1 cellular context compared by ENCODE assay signal in the genomic region with DNA sequence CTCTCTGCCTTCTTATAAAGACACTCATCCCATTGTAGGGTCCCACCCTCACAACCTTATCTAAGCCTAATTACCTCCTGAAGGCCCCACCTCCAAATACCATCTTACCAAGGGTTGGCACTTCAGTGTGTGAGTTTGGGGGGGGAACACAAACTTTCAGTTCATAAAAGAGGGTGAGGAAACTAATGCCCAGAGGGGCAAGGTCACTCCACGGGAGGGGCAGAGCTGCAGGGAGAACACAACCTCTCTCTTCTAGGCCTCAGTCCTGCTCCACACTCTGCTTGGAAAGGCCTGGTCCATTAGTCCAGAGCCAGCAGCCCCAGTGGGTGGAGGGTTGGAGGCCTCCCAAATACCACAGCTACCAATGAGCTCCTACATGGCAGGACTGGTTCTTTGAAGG.
TF ChIP-seq lines count a peak whose summit lies in the region.

No MANE protein-coding gene starts in this region.

TF ChIP-seq in H1, 55 proteins besides CTCF, POLR2A, EP300 and RAD21:
- TF ChIP-seq RFX5 (IDR thresholded peaks at IDR 0.05; ENCODE audit: borderline replicate concordance, low read depth, low read length) = no peak
- no peak for TF ChIP-seq SP4 (IDR thresholded peaks at IDR 0.05; ENCODE audit: low read length)
- TF ChIP-seq, protein P1, sequence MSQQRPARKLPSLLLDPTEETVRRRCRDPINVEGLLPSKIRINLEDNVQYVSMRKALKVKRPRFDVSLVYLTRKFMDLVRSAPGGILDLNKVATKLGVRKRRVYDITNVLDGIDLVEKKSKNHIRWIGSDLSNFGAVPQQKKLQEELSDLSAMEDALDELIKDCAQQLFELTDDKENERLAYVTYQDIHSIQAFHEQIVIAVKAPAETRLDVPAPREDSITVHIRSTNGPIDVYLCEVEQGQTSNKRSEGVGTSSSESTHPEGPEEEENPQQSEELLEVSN (IDR thresholded peaks at IDR 0.05) = no peak
- TF ChIP-seq GTF2F1 (IDR thresholded peaks at IDR 0.05; ENCODE audit: borderline replicate concordance, low read depth, low read length) = no peak
- no peak for TF ChIP-seq BCL11A (IDR thresholded peaks at IDR 0.05; ENCODE audit: low read depth in 2 of 2, low read length in 2 of 2)
- no peak for TF ChIP-seq SP2 (IDR thresholded peaks at IDR 0.05; ENCODE audit: low read length)
- no peak for TF ChIP-seq MAFK (IDR thresholded peaks at IDR 0.05; ENCODE audit: low read depth, low read length)
- no peak for TF ChIP-seq BRCA1 (IDR thresholded peaks at IDR 0.05; ENCODE audit: low read depth, low read length)
- TF ChIP-seq NRF1 (IDR thresholded peaks at IDR 0.05; ENCODE audit: low read depth, low read length) = no peak
